In genomic region chr7:12719141-12719919, GRCh38 we compare ENCODE assay signal across 10 cellular contexts. TPM values are rescaled to one million over a fixed set of nuclear protein-coding genes. Genes with fewer than 3 reads are reported as not detected.
DNase-seq lines count a peak whose midpoint lies in the region; ATAC-seq and TF ChIP-seq lines count a peak whose summit lies in the region.
"Had no signal": no experiment of that assay in that cellular context is flagged by ENCODE, and none has a peak within 500 bp of the region (broad histone marks: within the 10 kb centered on the region; RNA-seq: fewer than 3 reads in every experiment).

No MANE protein-coding gene starts in this region.

- H3K4me3 Mint-ChIP-seq in nephron progenitor cell = no peak overlapping the region
- H3K4me3 Mint-ChIP-seq: activated naive CD8-positive, alpha-beta T cell had no signal

- H3K4me3 ChIP-seq in cardiac fibroblast (replicated peaks in 1 of 2; ENCODE audit: low read depth in 2 of 2, low read length in 2 of 2) = no peak overlapping the region

- H3K9me3 Mint-ChIP-seq in nephron progenitor cell = no peaks in the 10 kb centered on the region

- TF ChIP-seq POLR2A in GM18505 (IDR thresholded peaks at IDR 0.05; ENCODE audit: borderline replicate concordance, extremely low read depth, insufficient read depth, insufficient read length) = no peak

- peaks cover 37% of the 10 kb centered on the region for H3K4me1 Mint-ChIP-seq in nephron progenitor cell

- no peaks in the 10 kb centered on the region for H3K36me3 Mint-ChIP-seq in nephron progenitor cell (ENCODE audit: low read depth)
- H3K36me3 Mint-ChIP-seq: activated naive CD8-positive, alpha-beta T cell had no signal

- no peak for ATAC-seq in GM18505 (IDR thresholded peaks at IDR 0.05; ENCODE audit: unreplicated experiment)
- no peak for ATAC-seq in left lobe of liver
- ATAC-seq in HG03342 (IDR thresholded peaks at IDR 0.05; ENCODE audit: unreplicated experiment) = no peak

- no peak for TF ChIP-seq CTCF in AG09319 (IDR thresholded peaks at IDR 0.05; ENCODE audit: low read depth, low read length)
- no peak for TF ChIP-seq CTCF in cardiac fibroblast (IDR thresholded peaks at IDR 0.05; ENCODE audit: low read depth, low read length)
- TF ChIP-seq CTCF in nephron progenitor cell (IDR thresholded peaks at IDR 0.05) = no peak

- peak; percentile 38 for DNase-seq in AG09319 (ENCODE audit: extremely low read depth, low read depth)
- DNase-seq in M059J (ENCODE audit: low read depth) = peak; percentile 91
- DNase-seq in cardiac fibroblast (ENCODE audit: low read depth in 2 of 2) = peak; percentile 85 to 90
- no peak for DNase-seq in nephron progenitor cell
- no peak for DNase-seq in left lobe of liver (ENCODE audit: low spot score)
- DNase-seq in anterior cingulate cortex (lab: John Stamatoyannopoulos, UW) = no peak
- DNase-seq: midbrain had no signal

- H3K27me3 Mint-ChIP-seq in nephron progenitor cell (ENCODE audit: low read depth, poor library complexity) = no peaks in the 10 kb centered on the region
- H3K27me3 Mint-ChIP-seq: activated naive CD8-positive, alpha-beta T cell had no signal

- peak overlapping the region; percentile 73 for H3K27ac Mint-ChIP-seq in nephron progenitor cell
- H3K27ac Mint-ChIP-seq: activated naive CD8-positive, alpha-beta T cell had no signal

RNA-seq across cellular contexts. Expression of gene ARL4A, which starts 31.9 kb away (rescaled TPM):
- 31.7 and 44.5 TPM in 2 replicates for total RNA-seq in M059J (2014; rRNA removed; shearing (Covaris generic))
- 5.8 TPM for total RNA-seq in left lobe of liver

Comparison
In these comparisons a context has a peak if more than half of its experiments do, and no peak if none do; other contexts are left out.
1. DNase-seq: peak in AG09319 (single experiment), M059J (single experiment) and cardiac fibroblast (2 of 2); none in nephron progenitor cell (single experiment), left lobe of liver (single experiment) and anterior cingulate cortex (0 of 58).